Comparison of ENCODE assay signal across 10 cellular contexts in genomic region chr12:53617700-53618099, GRCh38. TPM values are rescaled to one million over a fixed set of nuclear protein-coding genes. Genes with fewer than 3 reads are reported as not detected.
DNase-seq lines count a peak whose midpoint lies in the region; ATAC-seq and TF ChIP-seq lines count a peak whose summit lies in the region.
"Had no signal": no experiment of that assay in that cellular context is flagged by ENCODE, and none has a peak within 500 bp of the region (broad histone marks: within the 10 kb centered on the region; RNA-seq: fewer than 3 reads in every experiment).

No MANE protein-coding gene starts in this region.

- H3K4me3 Mint-ChIP-seq in activated naive CD8-positive, alpha-beta T cell treated with anti-CD3 and anti-CD28 coated beads for 36 hours, result peak overlapping the region; percentile 65

- intact Hi-C loops in left ventricle myocardium inferior (cut with micrococcal nuclease), result no loop called here
- intact Hi-C loops in left cardiac atrium (cut with DNase I), result no loop called here
- intact Hi-C loops in vagina (cut with DNase I), result no loop called here

- DNase-seq in left ventricle myocardium inferior (no peak), left cardiac atrium (no peak), vagina (ENCODE audit: extremely low spot score in 2 of 2) (no peak), H4 (ENCODE audit: low spot score) (no peak)
- no peak for DNase-seq in activated naive CD8-positive, alpha-beta T cell treated with anti-CD3 and anti-CD28 coated beads for 36 hours
- DNase-seq: foreskin melanocyte, NCI-H345 had no signal

- TF ChIP-seq CTCF in left ventricle myocardium inferior (IDR thresholded peaks at IDR 0.05; ENCODE audit: borderline replicate concordance), result no peak
- no peak for TF ChIP-seq CTCF in vagina (IDR thresholded peaks at IDR 0.05)

- H3K27me3 ChIP-seq in left ventricle myocardium inferior (ENCODE audit: low read depth), result no peaks in the 10 kb centered on the region
- no peaks in the 10 kb centered on the region for H3K27me3 ChIP-seq in mononuclear cell (ENCODE audit: insufficient read depth, low read length)
- H3K27me3 ChIP-seq in vagina, result no peaks in the 10 kb centered on the region

- H3K9me3 Mint-ChIP-seq in activated naive CD8-positive, alpha-beta T cell treated with anti-CD3 and anti-CD28 coated beads for 36 hours, result no peaks in the 10 kb centered on the region

- H3K4me3 ChIP-seq in left ventricle myocardium inferior (peak overlapping the region; percentile 42), mononuclear cell (ENCODE audit: low read length) (peak overlapping the region; percentile 35), vagina (no peak overlapping the region)

- no peak for ATAC-seq in left cardiac atrium
- no peak for ATAC-seq in HG02870 (IDR thresholded peaks at IDR 0.05; ENCODE audit: unreplicated experiment)
- ATAC-seq in GM18520 (IDR thresholded peaks at IDR 0.05; ENCODE audit: unreplicated experiment), result no peak

- no peaks in the 10 kb centered on the region for H3K27me3 Mint-ChIP-seq in activated naive CD8-positive, alpha-beta T cell treated with anti-CD3 and anti-CD28 coated beads for 36 hours

- H3K36me3 ChIP-seq in left ventricle myocardium inferior (peaks cover 9% of the 10 kb centered on the region), vagina (peaks cover 0 to 8% of the 10 kb centered on the region in 2 donors)

- TF ChIP-seq POLR2A in vagina (IDR thresholded peaks at IDR 0.05), result no peak

- H3K4me1 Mint-ChIP-seq in activated naive CD8-positive, alpha-beta T cell treated with anti-CD3 and anti-CD28 coated beads for 36 hours, result peaks cover 32% of the 10 kb centered on the region

- H3K36me3 Mint-ChIP-seq in activated naive CD8-positive, alpha-beta T cell treated with anti-CD3 and anti-CD28 coated beads for 36 hours, result peaks cover 12% of the 10 kb centered on the region

- H3K27ac ChIP-seq in left ventricle myocardium inferior (replicated peaks) (peak overlapping the region; percentile 67), vagina (peak overlapping the region; percentile 10)

- H3K27ac Mint-ChIP-seq in activated naive CD8-positive, alpha-beta T cell treated with anti-CD3 and anti-CD28 coated beads for 36 hours, result peak overlapping the region; percentile 50

- H3K4me1 ChIP-seq in left ventricle myocardium inferior (peaks cover 69% of the 10 kb centered on the region), mononuclear cell (ENCODE audit: insufficient read depth, low read length) (peaks cover 36% of the 10 kb centered on the region), vagina (peaks cover 83% of the 10 kb centered on the region)

- H3K9me3 ChIP-seq in left ventricle myocardium inferior (replicated peaks) (no peaks in the 10 kb centered on the region), mononuclear cell (ENCODE audit: low read depth, low read length) (no peaks in the 10 kb centered on the region), vagina (no peaks in the 10 kb centered on the region)

RNA-seq across cellular contexts. Expression of gene ATF7, which starts 8.5 kb away (rescaled TPM):
- total RNA-seq in left ventricle myocardium inferior, result 29.8 TPM
- total RNA-seq in left cardiac atrium, result 10 to 100 TPM; 30.1 to 34.7 TPM
- 10 to 100 TPM; 22.8 to 23.6 TPM for total RNA-seq in activated naive CD8-positive, alpha-beta T cell treated with anti-CD3 and anti-CD28 coated beads for 36 hours
- total RNA-seq in mononuclear cell, result 8.0 TPM
- total RNA-seq in vagina, result 34.9 TPM
- total RNA-seq in H4 (2014; rRNA removed; shearing (Covaris generic)), result 6.1 and 12.4 TPM in 2 replicates

RNA-seq across cellular contexts. Expression of gene ATP5MC2, which starts 58.2 kb away (rescaled TPM):
- total RNA-seq in left ventricle myocardium inferior (534 TPM), left cardiac atrium (100 to 1,000 TPM; 416 TPM), mononuclear cell (149 TPM), vagina (311 TPM)
- total RNA-seq in activated naive CD8-positive, alpha-beta T cell treated with anti-CD3 and anti-CD28 coated beads for 36 hours, result 100 to 1,000 TPM; 274 to 286 TPM
- total RNA-seq in H4 (2014; rRNA removed; shearing (Covaris generic)), result 391 and 444 TPM in 2 replicates

Comparison
In these comparisons a context has a peak if more than half of its experiments do, and no peak if none do; other contexts are left out.
1. H3K4me3 ChIP-seq: peak in left ventricle myocardium inferior (single experiment) and mononuclear cell (single experiment); none in vagina (0 of 2).